In genomic region chr9:76369583-76369982, GRCh38 we compare ENCODE assay signal across 10 cellular contexts. TPM values are rescaled to one million over a fixed set of nuclear protein-coding genes. Genes with fewer than 3 reads are reported as not detected.
DNase-seq lines count a peak whose midpoint lies in the region; ATAC-seq and TF ChIP-seq lines count a peak whose summit lies in the region.
"Had no signal": no experiment of that assay in that cellular context is flagged by ENCODE, and none has a peak within 500 bp of the region (broad histone marks: within the 10 kb centered on the region; RNA-seq: fewer than 3 reads in every experiment).

No MANE protein-coding gene starts in this region.

- H3K27ac Mint-ChIP-seq in activated T-cell treated with anti-CD3 and anti-CD28 coated beads, Interleukin-2, amount 50 U/mL, for 24 hours, result no peak overlapping the region
- H3K27ac Mint-ChIP-seq: activated naive CD8-positive, alpha-beta T cell had no signal

- H3K4me1 ChIP-seq in adrenal gland (replicated peaks in 1 of 2) (no peaks in the 10 kb centered on the region), trophoblast cell (ENCODE audit: control insufficient read depth in 1 of 2, insufficient read depth in 2 of 2, low read length in 2 of 2) (peaks cover 0 to 6% of the 10 kb centered on the region in 2 experiments)

- no peak overlapping the region for H4K91ac ChIP-seq in trophoblast cell (ENCODE audit: low read depth, low read length)

- no peak overlapping the region for H3K14ac ChIP-seq in trophoblast cell (ENCODE audit: low read length)

- DNase-seq in GM20000 (ENCODE audit: low spot score) (peak; percentile 12), NCI-H146 (lab: John Stamatoyannopoulos, UW) (peak; percentile 94), adrenal gland (peak in 4 of 7 donors; percentile 16 to 77 (median 29)), trophoblast cell (no peak), Right ventricle myocardium superior (no peak), lower leg skin (ENCODE audit: low spot score in 2 of 2) (no peak)
- no peak for DNase-seq in activated T-cell treated with anti-CD3 and anti-CD28 coated beads, Interleukin-2, amount 50 U/mL, for 24 hours
- DNase-seq: posterior cingulate gyrus had no signal

- no peaks in the 10 kb centered on the region for H3K79me1 ChIP-seq in trophoblast cell (ENCODE audit: low read length)

- H3K36me3 Mint-ChIP-seq in activated T-cell treated with anti-CD3 and anti-CD28 coated beads, Interleukin-2, amount 50 U/mL, for 24 hours (ENCODE audit: low read depth), result no peaks in the 10 kb centered on the region

- no peak overlapping the region for H4K12ac ChIP-seq in trophoblast cell (ENCODE audit: low read depth, low read length)

- H3K18ac ChIP-seq in trophoblast cell (ENCODE audit: low read length), result no peak overlapping the region

- no peaks in the 10 kb centered on the region for H3K79me2 ChIP-seq in trophoblast cell (ENCODE audit: control insufficient read depth, insufficient read depth, low read length, poor library complexity)

- H3K4me3 Mint-ChIP-seq in activated T-cell treated with anti-CD3 and anti-CD28 coated beads, Interleukin-2, amount 50 U/mL, for 24 hours, result no peak overlapping the region
- H3K4me3 Mint-ChIP-seq: activated naive CD8-positive, alpha-beta T cell had no signal

- WGBS in adrenal gland, 4 donors, result 50 to 57% (median 54%) methylated on average over 4 of the region's 4 CpGs
- no CpG with 5 or more reads among the region's 4 CpGs for WGBS in trophoblast cell (ENCODE audit: extremely low coverage, insufficient coverage, insufficient read length)
- 57 to 63% methylated on average over 4 of the region's 4 CpGs for WGBS in lower leg skin, 2 donors

- peak overlapping the region; percentile 51 for H4K8ac ChIP-seq in trophoblast cell (ENCODE audit: low read depth, low read length)

- no peak overlapping the region for H3K4me2 ChIP-seq in trophoblast cell (ENCODE audit: low read length)

- H3K4me3 ChIP-seq in adrenal gland (no peak overlapping the region), trophoblast cell (ENCODE audit: low read depth, low read length) (no peak overlapping the region), lower leg skin (ENCODE audit: low read depth, poor library complexity, severe bottlenecking) (no peak overlapping the region)

- TF ChIP-seq POLR2A in adrenal gland (IDR thresholded peaks at IDR 0.05) (no peak), lower leg skin (IDR thresholded peaks at IDR 0.05) (no peak)

- H3K27ac ChIP-seq in adrenal gland, result no peak overlapping the region
- H3K27ac ChIP-seq in trophoblast cell (ENCODE audit: low read depth, low read length), result peak overlapping the region; percentile 17

- H3K9me3 ChIP-seq in adrenal gland (replicated peaks in 1 of 3), result no peaks in the 10 kb centered on the region
- peaks cover 1% of the 10 kb centered on the region for H3K9me3 ChIP-seq in trophoblast cell (ENCODE audit: insufficient read depth, low read depth, low read length)

- peaks cover 3% of the 10 kb centered on the region for H3K27me3 Mint-ChIP-seq in activated T-cell treated with anti-CD3 and anti-CD28 coated beads, Interleukin-2, amount 50 U/mL, for 24 hours
- H3K27me3 Mint-ChIP-seq: activated naive CD8-positive, alpha-beta T cell had no signal

- H2BK12ac ChIP-seq in trophoblast cell (ENCODE audit: low read length), result peak overlapping the region; percentile 43

- no peak overlapping the region for H3K23ac ChIP-seq in trophoblast cell (ENCODE audit: low read length)

- H3K4ac ChIP-seq in trophoblast cell (ENCODE audit: low read depth, low read length), result no peak overlapping the region

- H2AK5ac ChIP-seq in trophoblast cell (ENCODE audit: low read length), result no peak overlapping the region

- H2BK5ac ChIP-seq in trophoblast cell (ENCODE audit: low read depth, low read length, poor library complexity), result peak overlapping the region; percentile 2

- no peak for ATAC-seq in GM18520 (IDR thresholded peaks at IDR 0.05; ENCODE audit: unreplicated experiment)
- no peak for ATAC-seq in Right ventricle myocardium superior (ENCODE audit: poor library complexity)

- no peak for TF ChIP-seq CTCF in GM20000 (IDR thresholded peaks at IDR 0.05; ENCODE audit: extremely low read depth, missing control alignments)
- TF ChIP-seq CTCF in adrenal gland (IDR thresholded peaks at IDR 0.05), result no peak
- TF ChIP-seq CTCF in lower leg skin (IDR thresholded peaks at IDR 0.05), result no peak

- intact Hi-C loops in adrenal gland (cut with DNase I) (no loop called here), Right ventricle myocardium superior (cut with DNase I) (no loop called here), lower leg skin (cut with DNase I; ENCODE audit: low total_unique reads) (no loop called here)

- H2AFZ ChIP-seq in trophoblast cell (ENCODE audit: insufficient read depth, low read length, poor library complexity), result no peak overlapping the region

- peak overlapping the region; percentile 41 for H2BK120ac ChIP-seq in trophoblast cell (ENCODE audit: insufficient read depth, low read length, poor library complexity)

- no peak overlapping the region for H3K9ac ChIP-seq in trophoblast cell (ENCODE audit: low read length)

- H3K36me3 ChIP-seq in adrenal gland (replicated peaks in 1 of 2) (no peaks in the 10 kb centered on the region), trophoblast cell (ENCODE audit: control insufficient read depth in 1 of 2, insufficient read depth in 2 of 2, low read length in 2 of 2) (no peaks in the 10 kb centered on the region)

- H3K27me3 ChIP-seq in adrenal gland (no peaks in the 10 kb centered on the region), trophoblast cell (ENCODE audit: insufficient read depth, low read length) (no peaks in the 10 kb centered on the region)

- H3K4me1 Mint-ChIP-seq in activated T-cell treated with anti-CD3 and anti-CD28 coated beads, Interleukin-2, amount 50 U/mL, for 24 hours (ENCODE audit: low read depth), result no peaks in the 10 kb centered on the region

- no peaks in the 10 kb centered on the region for H3K9me3 Mint-ChIP-seq in activated T-cell treated with anti-CD3 and anti-CD28 coated beads, Interleukin-2, amount 50 U/mL, for 24 hours

RNA-seq across cellular contexts. Expression of gene RFK, which starts 24.6 kb away (rescaled TPM):
- total RNA-seq in adrenal gland (10 to 100 TPM; 10.3 to 29.0 (median 22.5) TPM), Right ventricle myocardium superior (24.4 TPM), lower leg skin (10 to 100 TPM; 10.8 to 20.4 (median 14.1) TPM)
- 10 to 100 TPM in 1 of 3 donors, 1 to 10 TPM in 2; 8.1 to 48.5 (median 9.2) TPM for polyA plus RNA-seq in adrenal gland
- polyA plus RNA-seq in trophoblast cell (2013), result 90.5 and 91.8 TPM in 2 replicates

Comparison
In these comparisons a context has a peak if more than half of its experiments do, and no peak if none do; other contexts are left out.
1. DNase-seq: peak in GM20000 (single experiment), NCI-H146 (single experiment) and adrenal gland (4 of 7); none in trophoblast cell (0 of 2), activated T-cell treated with anti-CD3 and anti-CD28 coated beads, Interleukin-2, amount 50 U/mL, for 24 hours (single experiment), Right ventricle myocardium superior (single experiment) and lower leg skin (0 of 2).